Comparison of ENCODE assay signal across 9 cellular contexts in genomic region chr9:87497080-87497603, GRCh38. TPM values are rescaled to one million over a fixed set of nuclear protein-coding genes. Genes with fewer than 3 reads are reported as not detected.
DNase-seq lines count a peak whose midpoint lies in the region; ATAC-seq, FAIRE-seq and TF ChIP-seq lines count a peak whose summit lies in the region.
"Had no signal": no experiment of that assay in that cellular context is flagged by ENCODE, and none has a peak within 500 bp of the region (broad histone marks: within the 10 kb centered on the region; RNA-seq: fewer than 3 reads in every experiment).

No MANE protein-coding gene starts in this region.

- H3K4me1 Mint-ChIP-seq in T-helper 17 cell: no peaks in the 10 kb centered on the region

- no peaks in the 10 kb centered on the region for H3K36me3 ChIP-seq in prostate gland

- no peak overlapping the region for H3K27ac ChIP-seq in prostate gland

- TF ChIP-seq POLR2A in prostate gland (IDR thresholded peaks at IDR 0.05) (no peak), GM12892 (IDR thresholded peaks at IDR 0.05; ENCODE audit: low read depth, low read length) (no peak)

- no peak for ATAC-seq in T-helper 17 cell

- H3K27ac Mint-ChIP-seq in T-helper 17 cell: no peak overlapping the region

- DNase-seq in GM19239 (ENCODE audit: insufficient read length, low spot score): no peak
- DNase-seq in T-helper 17 cell: no peak
- DNase-seq in fibroblast of villous mesenchyme (ENCODE audit: low read depth): no peak
- DNase-seq in prostate gland (ENCODE audit: low spot score): no peak
- no peak for DNase-seq in GM19238 (ENCODE audit: insufficient read length, low spot score)
- no peak for DNase-seq in GM12892 (ENCODE audit: insufficient read length)
- no peak for DNase-seq in NCI-H1105 treated with DMSO at 0.1 percent for 48 hours (lab: John Stamatoyannopoulos, UW)
- DNase-seq in amniotic stem cell (lab: John Stamatoyannopoulos, UW): no peak

- H3K36me3 Mint-ChIP-seq in T-helper 17 cell (ENCODE audit: low read depth): no peaks in the 10 kb centered on the region

- TF ChIP-seq CTCF in fibroblast of villous mesenchyme (IDR thresholded peaks at IDR 0.05; ENCODE audit: insufficient read depth, low read depth, low read length) (no peak), prostate gland (IDR thresholded peaks at IDR 0.05) (no peak)

- peak overlapping the region; percentile 79 for H3K4me3 ChIP-seq in fibroblast of villous mesenchyme (ENCODE audit: low read depth, low read length)
- peak overlapping the region; percentile 61 to 65 for H3K4me3 ChIP-seq in prostate gland

- H3K4me1 ChIP-seq in prostate gland (replicated peaks): peaks cover 3% of the 10 kb centered on the region

- peak overlapping the region; percentile 59 for H3K4me3 Mint-ChIP-seq in T-helper 17 cell

- H3K27me3 Mint-ChIP-seq in T-helper 17 cell: peaks cover 50% of the 10 kb centered on the region

- H3K27me3 ChIP-seq in prostate gland (replicated peaks; ENCODE audit: insufficient read depth): no peaks in the 10 kb centered on the region

- 22% methylated on average over 15 of the region's 15 CpGs for WGBS in prostate gland

- intact Hi-C loops in prostate gland (cut with DNase I): loop anchor here (5.0 kb wide), 1 partner anchor 155 kb away; no protein-coding TSS in a partner anchor

- H3K9me3 ChIP-seq in T-helper 17 cell (ENCODE audit: control insufficient read depth, low read length, poor library complexity, severe bottlenecking): no peaks in the 10 kb centered on the region
- H3K9me3 ChIP-seq in prostate gland: no peaks in the 10 kb centered on the region
- H3K9me3 ChIP-seq: mucosa of descending colon had no signal

- FAIRE-seq in GM19239 (lab: Jason Lieb, UNC) (peak; percentile 26), GM12892 (lab: Jason Lieb, UNC) (no peak)

RNA-seq across cellular contexts. Expression of gene DAPK1, which starts 0.5 kb away (rescaled TPM):
- total RNA-seq in T-helper 17 cell: 1 to 10 TPM; 1.7 to 3.2 TPM
- total RNA-seq in fibroblast of villous mesenchyme: 3.9 and 8.6 TPM in 2 replicates
- 10 to 100 TPM; 13.9 to 39.1 TPM for total RNA-seq in prostate gland
- 26.7 TPM for polyA plus RNA-seq in GM12892 (2012; ENCODE audit: missing spikeins)
